Comparison of ENCODE assay signal across 1 cellular context in the genomic region with DNA sequence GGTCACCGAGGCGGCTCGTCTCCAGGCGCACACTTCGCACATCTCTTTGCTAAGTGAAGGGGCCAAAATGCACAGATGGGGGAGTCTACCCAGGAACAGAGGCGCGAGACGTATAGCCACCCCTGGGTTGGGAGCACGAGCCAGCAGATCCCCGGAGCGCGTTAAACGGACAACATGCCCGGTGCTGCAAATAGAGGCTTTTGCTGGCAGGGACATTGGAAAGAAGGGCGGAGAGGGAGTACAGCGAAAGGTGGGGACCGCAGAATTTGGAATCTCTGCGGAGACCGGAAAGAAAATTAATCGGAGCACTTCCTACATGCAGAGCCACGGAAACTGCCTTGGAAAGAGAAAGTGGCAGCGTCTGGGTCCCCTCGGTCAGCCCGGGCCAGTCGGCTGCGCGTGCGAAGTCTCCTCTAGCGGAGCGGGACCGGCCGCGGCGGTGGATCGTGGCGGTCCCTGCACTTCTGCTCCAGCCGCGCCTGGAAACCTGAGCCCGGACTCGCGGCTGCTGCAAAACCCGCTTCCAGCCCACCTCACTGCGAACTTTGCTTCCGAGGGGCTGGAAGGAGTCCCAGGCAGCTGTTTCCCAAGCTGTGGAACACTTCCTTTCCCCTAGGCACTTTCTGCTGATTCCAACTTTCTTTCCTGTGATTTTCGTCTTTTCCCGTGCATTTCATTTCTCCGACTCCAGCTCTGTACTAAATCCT.
TF ChIP-seq lines count a peak whose summit lies in the region.

No MANE protein-coding gene starts in this region.

TF ChIP-seq in K562, 482 proteins besides CTCF, POLR2A, EP300 and RAD21 (continued from another document):
- TF ChIP-seq RBFOX2 (IDR thresholded peaks at IDR 0.05; ENCODE audit: low read depth, low read length) = peak; percentile 61
- peak; percentile 90 for TF ChIP-seq ZNF57 (CRISPR knock-in tag; IDR thresholded peaks at IDR 0.05)
- no peak for TF ChIP-seq NR1H2 (CRISPR knock-in tag; IDR thresholded peaks at IDR 0.05)
- TF ChIP-seq HNRNPLL (IDR thresholded peaks at IDR 0.05; ENCODE audit: low read depth, low read length, poor library complexity, severe bottlenecking) = peak; percentile 27
- TF ChIP-seq ZNF445 (CRISPR knock-in tag; IDR thresholded peaks at IDR 0.05; ENCODE audit: low read depth) = no peak
- TF ChIP-seq, protein P1, sequence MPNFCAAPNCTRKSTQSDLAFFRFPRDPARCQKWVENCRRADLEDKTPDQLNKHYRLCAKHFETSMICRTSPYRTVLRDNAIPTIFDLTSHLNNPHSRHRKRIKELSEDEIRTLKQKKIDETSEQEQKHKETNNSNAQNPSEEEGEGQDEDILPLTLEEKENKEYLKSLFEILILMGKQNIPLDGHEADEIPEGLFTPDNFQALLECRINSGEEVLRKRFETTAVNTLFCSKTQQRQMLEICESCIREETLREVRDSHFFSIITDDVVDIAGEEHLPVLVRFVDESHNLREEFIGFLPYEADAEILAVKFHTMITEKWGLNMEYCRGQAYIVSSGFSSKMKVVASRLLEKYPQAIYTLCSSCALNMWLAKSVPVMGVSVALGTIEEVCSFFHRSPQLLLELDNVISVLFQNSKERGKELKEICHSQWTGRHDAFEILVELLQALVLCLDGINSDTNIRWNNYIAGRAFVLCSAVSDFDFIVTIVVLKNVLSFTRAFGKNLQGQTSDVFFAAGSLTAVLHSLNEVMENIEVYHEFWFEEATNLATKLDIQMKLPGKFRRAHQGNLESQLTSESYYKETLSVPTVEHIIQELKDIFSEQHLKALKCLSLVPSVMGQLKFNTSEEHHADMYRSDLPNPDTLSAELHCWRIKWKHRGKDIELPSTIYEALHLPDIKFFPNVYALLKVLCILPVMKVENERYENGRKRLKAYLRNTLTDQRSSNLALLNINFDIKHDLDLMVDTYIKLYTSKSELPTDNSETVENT (CRISPR knock-in tag; IDR thresholded peaks at IDR 0.05) = no peak
- TF ChIP-seq, protein P2, sequence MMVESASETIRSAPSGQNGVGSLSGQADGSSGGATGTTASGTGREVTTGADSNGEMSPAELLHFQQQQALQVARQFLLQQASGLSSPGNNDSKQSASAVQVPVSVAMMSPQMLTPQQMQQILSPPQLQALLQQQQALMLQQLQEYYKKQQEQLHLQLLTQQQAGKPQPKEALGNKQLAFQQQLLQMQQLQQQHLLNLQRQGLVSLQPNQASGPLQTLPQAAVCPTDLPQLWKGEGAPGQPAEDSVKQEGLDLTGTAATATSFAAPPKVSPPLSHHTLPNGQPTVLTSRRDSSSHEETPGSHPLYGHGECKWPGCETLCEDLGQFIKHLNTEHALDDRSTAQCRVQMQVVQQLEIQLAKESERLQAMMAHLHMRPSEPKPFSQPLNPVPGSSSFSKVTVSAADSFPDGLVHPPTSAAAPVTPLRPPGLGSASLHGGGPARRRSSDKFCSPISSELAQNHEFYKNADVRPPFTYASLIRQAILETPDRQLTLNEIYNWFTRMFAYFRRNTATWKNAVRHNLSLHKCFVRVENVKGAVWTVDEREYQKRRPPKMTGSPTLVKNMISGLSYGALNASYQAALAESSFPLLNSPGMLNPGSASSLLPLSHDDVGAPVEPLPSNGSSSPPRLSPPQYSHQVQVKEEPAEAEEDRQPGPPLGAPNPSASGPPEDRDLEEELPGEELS (CRISPR knock-in tag; IDR thresholded peaks at IDR 0.05; ENCODE audit: borderline replicate concordance) = no peak
- no peak for TF ChIP-seq ARID2 (IDR thresholded peaks at IDR 0.05)
- TF ChIP-seq ZFX (CRISPR knock-in tag; IDR thresholded peaks at IDR 0.05) = peak; percentile 44
- TF ChIP-seq GATAD2A (IDR thresholded peaks at IDR 0.05) = 0 out of 2 replicates have a peak, but pooled peaks have one; percentile 23
- TF ChIP-seq, protein P3, sequence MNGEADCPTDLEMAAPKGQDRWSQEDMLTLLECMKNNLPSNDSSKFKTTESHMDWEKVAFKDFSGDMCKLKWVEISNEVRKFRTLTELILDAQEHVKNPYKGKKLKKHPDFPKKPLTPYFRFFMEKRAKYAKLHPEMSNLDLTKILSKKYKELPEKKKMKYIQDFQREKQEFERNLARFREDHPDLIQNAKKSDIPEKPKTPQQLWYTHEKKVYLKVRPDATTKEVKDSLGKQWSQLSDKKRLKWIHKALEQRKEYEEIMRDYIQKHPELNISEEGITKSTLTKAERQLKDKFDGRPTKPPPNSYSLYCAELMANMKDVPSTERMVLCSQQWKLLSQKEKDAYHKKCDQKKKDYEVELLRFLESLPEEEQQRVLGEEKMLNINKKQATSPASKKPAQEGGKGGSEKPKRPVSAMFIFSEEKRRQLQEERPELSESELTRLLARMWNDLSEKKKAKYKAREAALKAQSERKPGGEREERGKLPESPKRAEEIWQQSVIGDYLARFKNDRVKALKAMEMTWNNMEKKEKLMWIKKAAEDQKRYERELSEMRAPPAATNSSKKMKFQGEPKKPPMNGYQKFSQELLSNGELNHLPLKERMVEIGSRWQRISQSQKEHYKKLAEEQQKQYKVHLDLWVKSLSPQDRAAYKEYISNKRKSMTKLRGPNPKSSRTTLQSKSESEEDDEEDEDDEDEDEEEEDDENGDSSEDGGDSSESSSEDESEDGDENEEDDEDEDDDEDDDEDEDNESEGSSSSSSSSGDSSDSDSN (IDR thresholded peaks at IDR 0.05; ENCODE audit: borderline replicate concordance in 1 of 2, low read depth in 2 of 2, low read length in 2 of 2) = peak in 1 of 2 experiments; percentile 72; a peak in 1 of 4 replicates
